ENCODE assay signal across 1 cellular context in genomic region chr5:76413746-76414145, GRCh38.
TF ChIP-seq lines count a peak whose summit lies in the region.

No MANE protein-coding gene starts in this region.

TF ChIP-seq in H1, 55 proteins besides CTCF, POLR2A, EP300 and RAD21 (continued from another document):
- TF ChIP-seq, protein P1, sequence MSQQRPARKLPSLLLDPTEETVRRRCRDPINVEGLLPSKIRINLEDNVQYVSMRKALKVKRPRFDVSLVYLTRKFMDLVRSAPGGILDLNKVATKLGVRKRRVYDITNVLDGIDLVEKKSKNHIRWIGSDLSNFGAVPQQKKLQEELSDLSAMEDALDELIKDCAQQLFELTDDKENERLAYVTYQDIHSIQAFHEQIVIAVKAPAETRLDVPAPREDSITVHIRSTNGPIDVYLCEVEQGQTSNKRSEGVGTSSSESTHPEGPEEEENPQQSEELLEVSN (IDR thresholded peaks at IDR 0.05): no peak
- TF ChIP-seq KDM1A (IDR thresholded peaks at IDR 0.05; ENCODE audit: borderline replicate concordance, low read length) (no peak), PHF8 (conservative IDR thresholded peaks at IDR 0.05; ENCODE audit: low read depth, low read length) (no peak), GABPA (IDR thresholded peaks at IDR 0.05; ENCODE audit: borderline replicate concordance, insufficient read depth, low read length) (no peak), ASH2L (IDR thresholded peaks at IDR 0.05; ENCODE audit: low read length) (no peak), BACH1 (IDR thresholded peaks at IDR 0.05; ENCODE audit: low read length) (no peak), HDAC6 (IDR thresholded peaks at IDR 0.05; ENCODE audit: low read depth, low read length) (no peak), CBX5 (IDR thresholded peaks at IDR 0.05; ENCODE audit: low read depth, low read length) (no peak), TAF7 (optimal IDR thresholded peaks at IDR 0.05; ENCODE audit: borderline replicate concordance, low read depth, low read length) (no peak), TBP (IDR thresholded peaks at IDR 0.05; ENCODE audit: low read depth, low read length) (no peak), CBX8 (IDR thresholded peaks at IDR 0.05; ENCODE audit: borderline replicate concordance, low read depth, low read length) (no peak), POU5F1 (IDR thresholded peaks at IDR 0.05; ENCODE audit: low read depth, low read length) (no peak), YY1 (IDR thresholded peaks at IDR 0.05; ENCODE audit: low read depth, low read length) (no peak), CHD2 (IDR thresholded peaks at IDR 0.05; ENCODE audit: low read length) (no peak), RXRA (IDR thresholded peaks at IDR 0.05; ENCODE audit: insufficient read depth, low read depth, low read length) (no peak), SP4 (IDR thresholded peaks at IDR 0.05; ENCODE audit: low read length) (no peak)
- TF ChIP-seq, protein P2, sequence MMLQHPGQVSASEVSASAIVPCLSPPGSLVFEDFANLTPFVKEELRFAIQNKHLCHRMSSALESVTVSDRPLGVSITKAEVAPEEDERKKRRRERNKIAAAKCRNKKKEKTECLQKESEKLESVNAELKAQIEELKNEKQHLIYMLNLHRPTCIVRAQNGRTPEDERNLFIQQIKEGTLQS (IDR thresholded peaks at IDR 0.05; ENCODE audit: insufficient read depth, low read depth, low read length): no peak
